ENCODE assay signal across 19 cellular contexts in genomic region chr18:57965246-57965645, GRCh38.
DNase-seq lines count a peak whose midpoint lies in the region; ATAC-seq, FAIRE-seq and TF ChIP-seq lines count a peak whose summit lies in the region.
"Had no signal": no experiment of that assay in that cellular context is flagged by ENCODE, and none has a peak within 500 bp of the region (broad histone marks: within the 10 kb centered on the region; RNA-seq: fewer than 3 reads in every experiment).

No MANE protein-coding gene starts in this region.

- H3K9me3 Mint-ChIP-seq in stimulated activated memory B cell treated with anti-CD40 and anti-IgM and Interleukin-4, amounts not matched to agents 10 μg/mL and 1 μg/mL and 100 μg/mL, for 72 hours: no peaks in the 10 kb centered on the region
- H3K9me3 Mint-ChIP-seq: activated CD4-positive, alpha-beta T cell treated with anti-CD3 and anti-CD28 coated beads, Interleukin-2, amount 10 ng/mL, durations not matched to agents 7 days and 5 days; dendritic cell treated with granulocyte-macrophage colony-stimulating factor and Interleukin-4, amounts not matched to agents 40 ng/mL and 50 ng/mL, for 4 days had no signal

- peak overlapping the region; percentile 78 for H3K27ac Mint-ChIP-seq in stimulated activated memory B cell treated with anti-CD40 and anti-IgM and Interleukin-4, amounts not matched to agents 10 μg/mL and 1 μg/mL and 100 μg/mL, for 72 hours
- H3K27ac Mint-ChIP-seq: activated CD4-positive, alpha-beta T cell treated with anti-CD3 and anti-CD28 coated beads, Interleukin-2, amount 10 ng/mL, durations not matched to agents 7 days and 5 days; dendritic cell treated with granulocyte-macrophage colony-stimulating factor and Interleukin-4, amounts not matched to agents 40 ng/mL and 50 ng/mL, for 4 days had no signal

- TF ChIP-seq CTCF in PC-9 (conservative IDR thresholded peaks at IDR 0.05): no peak
- TF ChIP-seq CTCF in tibial nerve (IDR thresholded peaks at IDR 0.05): no peak
- TF ChIP-seq CTCF in heart right ventricle (IDR thresholded peaks at IDR 0.05): no peak
- no peak for TF ChIP-seq CTCF in ovary (IDR thresholded peaks at IDR 0.05)

- H3K27ac ChIP-seq in PC-9 (no peak overlapping the region), tibial nerve (no peak overlapping the region), heart right ventricle (no peak overlapping the region), ovary (no peak overlapping the region)
- H3K27ac ChIP-seq: testis had no signal

- DNase-seq in GM18507 (ENCODE audit: extremely low spot score, insufficient read length, low read depth) (no peak), PC-9 (no peak), DMS53 (lab: John Stamatoyannopoulos, UW) (no peak), tibial nerve (ENCODE audit: low spot score in 2 of 2) (no peak), heart right ventricle (no peak), ovary (no peak)
- DNase-seq: activated CD4-positive, alpha-beta T cell treated with anti-CD3 and anti-CD28 coated beads, Interleukin-2, amount 10 ng/mL, durations not matched to agents 7 days and 5 days; activated CD8-positive, alpha-beta memory T cell treated with anti-CD3 and anti-CD28 coated beads, Interleukin-2, amount 50 U/mL, for 48 hours; activated gamma-delta T cell; DND-41; hypothalamus; islet precursor cell; NCI-H774; testis had no signal

- H4K20me1 ChIP-seq in PC-9 (ENCODE audit: insufficient read depth): no peaks in the 10 kb centered on the region

- peak overlapping the region; percentile 65 for H3K4me3 Mint-ChIP-seq in stimulated activated memory B cell treated with anti-CD40 and anti-IgM and Interleukin-4, amounts not matched to agents 10 μg/mL and 1 μg/mL and 100 μg/mL, for 72 hours
- H3K4me3 Mint-ChIP-seq: activated CD4-positive, alpha-beta T cell treated with anti-CD3 and anti-CD28 coated beads, Interleukin-2, amount 10 ng/mL, durations not matched to agents 7 days and 5 days; dendritic cell treated with granulocyte-macrophage colony-stimulating factor and Interleukin-4, amounts not matched to agents 40 ng/mL and 50 ng/mL, for 4 days had no signal

- H3K27me3 ChIP-seq in PC-9 (ENCODE audit: insufficient read depth, low read depth) (no peaks in the 10 kb centered on the region), tibial nerve (no peaks in the 10 kb centered on the region), heart right ventricle (peaks cover 0 to 6% (median 0%) of the 10 kb centered on the region in 7 donors), ovary (no peaks in the 10 kb centered on the region)
- H3K27me3 ChIP-seq: testis had no signal

- H2AFZ ChIP-seq in PC-9: peak overlapping the region; percentile 66; the same call in 1 of the 2 replicates

- no peak for TF ChIP-seq POLR2A in tibial nerve (IDR thresholded peaks at IDR 0.05)
- TF ChIP-seq POLR2A in ovary (IDR thresholded peaks at IDR 0.05): no peak

- ATAC-seq in HG03280 (IDR thresholded peaks at IDR 0.05; ENCODE audit: unreplicated experiment) (peak; percentile 76), heart right ventricle (no peak)
- ATAC-seq in stimulated activated memory B cell treated with anti-CD40 and anti-IgM and Interleukin-4, amounts not matched to agents 10 μg/mL and 1 μg/mL and 100 μg/mL, for 72 hours: no peak

- CTCF ChIA-PET in PC-9 (lab: Charles Lee): no interaction called here

- peaks cover 15% of the 10 kb centered on the region for H3K4me1 Mint-ChIP-seq in stimulated activated memory B cell treated with anti-CD40 and anti-IgM and Interleukin-4, amounts not matched to agents 10 μg/mL and 1 μg/mL and 100 μg/mL, for 72 hours

- H3F3A ChIP-seq in PC-9 (ENCODE audit: insufficient read depth, low read depth): no peaks in the 10 kb centered on the region

- intact Hi-C loops in PC-9 (cut with micrococcal nuclease; ENCODE audit: unreplicated experiment) (no loop called here), heart right ventricle (cut with DNase I) (no loop called here), ovary (cut with DNase I) (no loop called here)

- H3K9me3 ChIP-seq in PC-9 (ENCODE audit: insufficient read depth, low read depth) (no peaks in the 10 kb centered on the region), tibial nerve (peaks cover 0 to 4% (median 0%) of the 10 kb centered on the region in 4 donors), heart right ventricle (no peaks in the 10 kb centered on the region), ovary (no peaks in the 10 kb centered on the region)
- H3K9me3 ChIP-seq: testis had no signal

- H3K4me1 ChIP-seq in PC-9 (replicated peaks; ENCODE audit: insufficient read depth) (no peaks in the 10 kb centered on the region), tibial nerve (no peaks in the 10 kb centered on the region), heart right ventricle (no peaks in the 10 kb centered on the region), ovary (ENCODE audit: insufficient read depth) (no peaks in the 10 kb centered on the region)
- H3K4me1 ChIP-seq: testis had no signal

- no peaks in the 10 kb centered on the region for H3K79me2 ChIP-seq in PC-9 (ENCODE audit: low read depth)

- H3K36me3 Mint-ChIP-seq in stimulated activated memory B cell treated with anti-CD40 and anti-IgM and Interleukin-4, amounts not matched to agents 10 μg/mL and 1 μg/mL and 100 μg/mL, for 72 hours: no peaks in the 10 kb centered on the region

- H3K27me3 Mint-ChIP-seq in stimulated activated memory B cell treated with anti-CD40 and anti-IgM and Interleukin-4, amounts not matched to agents 10 μg/mL and 1 μg/mL and 100 μg/mL, for 72 hours: no peaks in the 10 kb centered on the region

- FAIRE-seq in GM18507 (lab: Jason Lieb, UNC): peak; percentile 24
- FAIRE-seq: bronchial epithelial cell had no signal

- no TSS peak for BruUV-seq in PC-9 (replicated peaks; lab: Mats Ljungman, UMichigan)

- no peaks in the 10 kb centered on the region for H3K9me2 ChIP-seq in PC-9 (ENCODE audit: insufficient read depth)

- H3K36me3 ChIP-seq in PC-9 (ENCODE audit: low read depth) (no peaks in the 10 kb centered on the region), tibial nerve (no peaks in the 10 kb centered on the region), heart right ventricle (no peaks in the 10 kb centered on the region), ovary (no peaks in the 10 kb centered on the region)

- 87 to 89% methylated on average over 6 of the region's 6 CpGs for WGBS in tibial nerve, 2 donors
- WGBS in heart right ventricle, 2 donors: 81 to 88% methylated on average over 6 of the region's 6 CpGs
- 85 to 87% (median 86%) methylated on average over 6 of the region's 6 CpGs for WGBS in ovary, 3 donors

- no peak for TF ChIP-seq EP300 in tibial nerve (IDR thresholded peaks at IDR 0.05)
- no peak for TF ChIP-seq EP300 in ovary (IDR thresholded peaks at IDR 0.05)

- H3K4me2 ChIP-seq in PC-9: no peak overlapping the region

- no peak overlapping the region for H3K4me3 ChIP-seq in PC-9
- no peak overlapping the region for H3K4me3 ChIP-seq in tibial nerve
- no peak overlapping the region for H3K4me3 ChIP-seq in heart right ventricle
- H3K4me3 ChIP-seq in ovary: no peak overlapping the region
- H3K4me3 ChIP-seq: lung, testis had no signal

- POLR2A ChIA-PET in PC-9 (lab: Charles Lee; ENCODE audit: unreplicated experiment): no interaction called here
